ENCODE assay signal across 18 cellular contexts in the genomic region with DNA sequence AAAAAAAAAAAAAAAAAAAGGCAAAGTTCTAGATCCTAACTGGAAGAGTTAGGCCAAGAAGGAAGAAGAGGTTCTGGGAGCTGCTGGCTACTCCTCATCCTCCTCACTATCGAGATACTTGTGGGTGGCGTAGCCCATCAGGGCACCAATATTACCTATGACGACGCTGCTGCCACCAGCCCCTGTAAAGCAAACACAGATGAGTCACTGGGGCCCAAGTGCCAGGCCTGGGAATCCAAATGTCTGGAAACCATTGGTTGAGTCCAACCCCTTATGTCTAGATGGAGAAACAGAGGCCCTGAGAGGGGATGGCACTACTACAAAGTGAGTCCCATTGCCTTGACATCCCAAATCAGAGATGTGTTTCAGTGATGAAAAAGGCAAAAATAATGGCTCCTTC. TPM values are rescaled to one million over a fixed set of nuclear protein-coding genes. Genes with fewer than 3 reads are reported as not detected.
A peak's percentile ranks its signal among the peaks of the same experiment; 100 is the strongest.
DNase-seq lines count a peak whose midpoint lies in the region; ATAC-seq, FAIRE-seq and TF ChIP-seq lines count a peak whose summit lies in the region.
"Had no signal": no experiment of that assay in that cellular context is flagged by ENCODE, and none has a peak within 500 bp of the region (broad histone marks: within the 10 kb centered on the region; RNA-seq: fewer than 3 reads in every experiment).

No MANE protein-coding gene starts in this region.

- 24% methylated on average over 4 of the region's 4 CpGs for WGBS in HepG2 (ENCODE audit: low lambda C conversion rate)
- WGBS in right lobe of liver (ENCODE audit: insufficient coverage, low coverage, low lambda C conversion rate, missing lambda C conversion rate), result 84% methylated on average over 4 of the region's 4 CpGs
- WGBS in K562 (ENCODE audit: insufficient coverage, low coverage, missing lambda C conversion rate), result 59% methylated on average over 4 of the region's 4 CpGs

- peaks cover 16% of the 10 kb centered on the region for H3K4me1 Mint-ChIP-seq in endothelial cell (ENCODE audit: unreplicated experiment)

- TF ChIP-seq EP300 in HepG2 (IDR thresholded peaks at IDR 0.05; ENCODE audit: low read depth in 2 of 2, low read length in 2 of 2) (no peak), HepG2 (CRISPR knock-in tag; IDR thresholded peaks at IDR 0.05; ENCODE audit: borderline replicate concordance) (no peak), K562 (IDR thresholded peaks at IDR 0.05; ENCODE audit: low read length) (no peak)

- in situ Hi-C loops in HepG2 (cut with HindIII; ENCODE audit: extremely low pct_ligation_motif_present, low pct_unique_long_range_greater_than_20kb) (loop anchor here (5.0 kb wide), 1 partner anchor 56 kb away; no protein-coding TSS in a partner anchor), K562 (cut with MboI) (loop anchor here (5.0 kb wide), 1 partner anchor 564 kb away; no protein-coding TSS in a partner anchor), HAP-1 (cut with MboI; ENCODE audit: low sequenced_read_pairs) (no loop called here)

- ATAC-seq in HepG2, result no peak
- no peak for ATAC-seq in right lobe of liver
- ATAC-seq in HCT116, result no peak
- no peak for ATAC-seq in K562
- ATAC-seq: A549, GM23338 had no signal

- H3K9me2 ChIP-seq in HCT116 (ENCODE audit: insufficient read depth), result no peaks in the 10 kb centered on the region

- TF ChIP-seq POLR2A in HepG2 (IDR thresholded peaks at IDR 0.05; ENCODE audit: insufficient read depth in 1 of 2, low read depth in 2 of 2, low read length in 2 of 2) (no peak), right lobe of liver (IDR thresholded peaks at IDR 0.05) (no peak), HCT116 (IDR thresholded peaks at IDR 0.05; ENCODE audit: borderline replicate concordance, extremely low read depth, insufficient read depth, insufficient read length) (no peak), K562 (conservative IDR thresholded peaks at IDR 0.05) (no peak)

- CTCF ChIA-PET in HepG2 (lab: Yijun Ruan, JAX; ENCODE audit: low intra/inter-chr PET ratio, low total read pairs) (no interaction called here), HCT116 (lab: Charles Lee) (no interaction called here), K562 (lab: Yijun Ruan, JAX; ENCODE audit: low intra/inter-chr PET ratio) (interaction anchor here (1.1 to 8.3 kb wide), 2 partner anchors 58 to 274 kb away, joined by 3 to 157 read pairs; a partner anchor contains a TSS)

- H3K9me3 Mint-ChIP-seq in endothelial cell (ENCODE audit: unreplicated experiment), result no peaks in the 10 kb centered on the region
- H3K9me3 Mint-ChIP-seq: CD4-positive, CD25-positive, alpha-beta regulatory T cell; GM23338; HFFc6 had no signal

- FAIRE-seq in HepG2 (lab: Jason Lieb, UNC), result no peak
- FAIRE-seq in K562 (lab: Jason Lieb, UNC), result no peak
- FAIRE-seq: A549, GM12892 had no signal

- H3K9me1 ChIP-seq in K562 (ENCODE audit: control insufficient read depth, insufficient read depth, low read length), result no peaks in the 10 kb centered on the region

- H3K4me3 Mint-ChIP-seq in endothelial cell (ENCODE audit: unreplicated experiment), result no peak overlapping the region
- H3K4me3 Mint-ChIP-seq: GM23338, HFFc6 had no signal

- BruUV-seq in HepG2 (replicated peaks; lab: Mats Ljungman, UMichigan) (no TSS peak), HCT116 (replicated peaks; lab: Mats Ljungman, UMichigan) (no TSS peak), K562 (replicated peaks; lab: Mats Ljungman, UMichigan) (no TSS peak)

- RAD21 ChIA-PET in HCT116 (lab: Charles Lee; ENCODE audit: low non-redundant PET in 1 of 2, low total read pairs in 2 of 2, uncharacterized antibody in 2 of 2, unreplicated experiment in 2 of 2), result no interaction called here

- H3K4me1 ChIP-seq in HepG2 (ENCODE audit: insufficient read depth, low read length) (peaks cover 31% of the 10 kb centered on the region), right lobe of liver (peaks cover 0 to 9% (median 3%) of the 10 kb centered on the region in 4 donors), HCT116 (ENCODE audit: control insufficient read depth in 1 of 2, insufficient read depth in 2 of 2, low read length in 2 of 2) (peaks cover 22 to 53% of the 10 kb centered on the region in 2 experiments), K562 (replicated peaks in 1 of 2; ENCODE audit: control insufficient read depth in 2 of 2, insufficient read depth in 2 of 2, low read length in 2 of 2) (peaks cover 27% of the 10 kb centered on the region in 2 experiments), HAP-1 (peaks cover 3% of the 10 kb centered on the region)

- no peaks in the 10 kb centered on the region for H4K20me1 ChIP-seq in HepG2 (ENCODE audit: insufficient read depth, low read length)
- H4K20me1 ChIP-seq in HCT116 (ENCODE audit: insufficient read depth), result no peaks in the 10 kb centered on the region
- H4K20me1 ChIP-seq in K562 (replicated peaks; ENCODE audit: control insufficient read depth, insufficient read depth, low read length), result no peaks in the 10 kb centered on the region
- H4K20me1 ChIP-seq: BLaER1 had no signal

- H3K79me2 ChIP-seq in HepG2 (ENCODE audit: insufficient read depth, low read length) (no peaks in the 10 kb centered on the region), HCT116 (ENCODE audit: insufficient read depth, low read length) (no peaks in the 10 kb centered on the region), K562 (ENCODE audit: control insufficient read depth, insufficient read depth, low read length) (no peaks in the 10 kb centered on the region)

- TF ChIP-seq CTCF in HepG2 (CRISPR knock-in tag; IDR thresholded peaks at IDR 0.05) (no peak), right lobe of liver (IDR thresholded peaks at IDR 0.05) (no peak), HCT116 (IDR thresholded peaks at IDR 0.05 in 2 of 3, conservative IDR thresholded peaks at IDR 0.05 in 1 of 3; ENCODE audit: borderline replicate concordance in 1 of 3, insufficient read depth in 1 of 3, low read depth in 2 of 3, low read length in 2 of 3) (no peak), K562 (IDR thresholded peaks at IDR 0.05 in 2 of 3, conservative IDR thresholded peaks at IDR 0.05 in 1 of 3; ENCODE audit: insufficient read depth in 2 of 3, low read depth in 1 of 3, low read length in 3 of 3) (no peak), endothelial cell (IDR thresholded peaks at IDR 0.05; ENCODE audit: unreplicated experiment) (no peak)

- H3K36me3 ChIP-seq in HepG2 (replicated peaks in 1 of 2; ENCODE audit: control insufficient read depth in 1 of 2, insufficient read depth in 2 of 2, low read length in 2 of 2) (no peaks in the 10 kb centered on the region), right lobe of liver (no peaks in the 10 kb centered on the region), HCT116 (ENCODE audit: control insufficient read depth in 1 of 2, insufficient read depth in 2 of 2, low read length in 2 of 2) (no peaks in the 10 kb centered on the region), K562 (ENCODE audit: control insufficient read depth, insufficient read depth, low read length) (no peaks in the 10 kb centered on the region), HAP-1 (replicated peaks) (no peaks in the 10 kb centered on the region)
- H3K36me3 ChIP-seq: BLaER1 had no signal

- no peak overlapping the region for H3K4me2 ChIP-seq in HepG2 (ENCODE audit: low read depth, low read length)
- peak overlapping the region; percentile 67 for H3K4me2 ChIP-seq in HCT116 (ENCODE audit: low read length)
- peak overlapping the region; percentile 30 for H3K4me2 ChIP-seq in K562 (ENCODE audit: insufficient read depth, low read length)
- H3K4me2 ChIP-seq: A549, BLaER1, GM23338 had no signal

- intact Hi-C loops in HepG2 (cut with micrococcal nuclease; ENCODE audit: unreplicated experiment), result loop anchor here (10.0 kb wide), 1 partner anchor 271 kb away; a partner anchor contains a TSS
- intact Hi-C loops in right lobe of liver (cut with DNase I), result loop anchor here in 1 of 2 donors (10.0 kb wide), 1 partner anchor 111 kb away; no protein-coding TSS in a partner anchor
- intact Hi-C loops in HCT116 (cut with micrococcal nuclease), result no loop called here
- intact Hi-C loops in K562 (cut with micrococcal nuclease), result loop anchor here (5.0 to 10.0 kb wide), 2 partner anchors 166 to 621 kb away; a partner anchor contains a TSS

- H3K27me3 Mint-ChIP-seq in endothelial cell (ENCODE audit: unreplicated experiment), result peaks cover 8% of the 10 kb centered on the region

- H3K27me3 ChIP-seq in HepG2 (ENCODE audit: control insufficient read depth in 1 of 2, insufficient read depth in 2 of 2, low read length in 2 of 2), result peaks cover 1 to 3% of the 10 kb centered on the region in 2 experiments; a peak in 1 of 5 replicates
- H3K27me3 ChIP-seq in right lobe of liver, result no peaks in the 10 kb centered on the region
- H3K27me3 ChIP-seq in HCT116 (ENCODE audit: insufficient read depth, low read length), result no peaks in the 10 kb centered on the region
- no peaks in the 10 kb centered on the region for H3K27me3 ChIP-seq in K562 (ENCODE audit: control insufficient read depth in 2 of 2, insufficient read depth in 2 of 2, low read length in 2 of 2)
- H3K27me3 ChIP-seq in HAP-1 (ENCODE audit: low read depth), result no peaks in the 10 kb centered on the region
- H3K27me3 ChIP-seq: BLaER1 had no signal

- no peak overlapping the region for H3K27ac Mint-ChIP-seq in endothelial cell (ENCODE audit: unreplicated experiment)
- H3K27ac Mint-ChIP-seq: GM23338, HFFc6 had no signal

- H3K9ac ChIP-seq in HepG2 (ENCODE audit: insufficient read depth, low read depth, low read length) (no peak overlapping the region), HCT116 (ENCODE audit: low read length) (no peak overlapping the region), K562 (ENCODE audit: insufficient read depth in 1 of 2, low read depth in 2 of 2, low read length in 2 of 2) (peak overlapping the region in 1 of 2 experiments; percentile 2; a peak in 1 of 4 replicates)
- H3K9ac ChIP-seq: BLaER1 had no signal

- TF ChIP-seq RAD21 in HepG2 (CRISPR knock-in tag; IDR thresholded peaks at IDR 0.05), result no peak
- no peak for TF ChIP-seq RAD21 in HCT116 (IDR thresholded peaks at IDR 0.05; ENCODE audit: low read depth)
- no peak for TF ChIP-seq RAD21 in K562 (CRISPR knock-in tag; conservative IDR thresholded peaks at IDR 0.05 in 1 of 2, IDR thresholded peaks at IDR 0.05 in 1 of 2)

- POLR2A ChIA-PET in HepG2 (lab: Yijun Ruan, JAX), result no interaction called here
- POLR2A ChIA-PET in HCT116 (lab: Charles Lee), result interaction anchor here (0.6 kb wide), 1 partner anchor 370 kb away, joined by 3 read pairs; no protein-coding TSS in a partner anchor
- POLR2A ChIA-PET in K562 (lab: Yijun Ruan, JAX), result interaction anchor here (1.0 kb wide), 1 partner anchor 53 kb away, joined by 3 read pairs; no protein-coding TSS in a partner anchor

- H3K36me3 Mint-ChIP-seq in endothelial cell (ENCODE audit: low read depth, unreplicated experiment), result no peaks in the 10 kb centered on the region

- H3K4me3 ChIP-seq in HepG2 (replicated peaks in 1 of 3; ENCODE audit: insufficient read depth in 1 of 3, low read depth in 2 of 3, low read length in 3 of 3) (no peak overlapping the region), right lobe of liver (no peak overlapping the region), HCT116 (replicated peaks in 1 of 2; ENCODE audit: low read depth in 1 of 2, low read length in 2 of 2) (no peak overlapping the region), K562 (no peak overlapping the region), HAP-1 (no peak overlapping the region)
- H3K4me3 ChIP-seq: A549, BLaER1, GM23338 had no signal

- DNase-seq in HepG2 (ENCODE audit: low spot score) (no peak), right lobe of liver (no peak), HCT116 (ENCODE audit: low read depth, low spot score) (no peak), K562 (ENCODE audit: extremely low read depth in 1 of 4, low spot score in 3 of 4) (no peak), endothelial cell (ENCODE audit: low spot score) (no peak), HAP-1 (ENCODE audit: low spot score in 2 of 2) (no peak)
- DNase-seq: AML-193; Calu3; CD4-positive, CD25-positive, alpha-beta regulatory T cell; DMS 273 treated with DMSO at 0.1 percent for 48 hours; DMS79 treated with DMSO at 0.1 percent for 48 hours; H7; HFFc6 had no signal

- H2AFZ ChIP-seq in HepG2 (ENCODE audit: low read length), result no peak overlapping the region
- H2AFZ ChIP-seq in HCT116 (ENCODE audit: low read depth, low read length, poor library complexity, severe bottlenecking), result peak overlapping the region; percentile 79
- peak overlapping the region; percentile 64 for H2AFZ ChIP-seq in K562 (ENCODE audit: low read depth, low read length)
- H2AFZ ChIP-seq: GM23338 had no signal

- no peaks in the 10 kb centered on the region for H3K9me3 ChIP-seq in HepG2 (ENCODE audit: low read length)
- no peaks in the 10 kb centered on the region for H3K9me3 ChIP-seq in right lobe of liver
- no peaks in the 10 kb centered on the region for H3K9me3 ChIP-seq in HCT116 (ENCODE audit: control insufficient read depth in 1 of 2, insufficient read depth in 1 of 2, low read depth in 1 of 2, low read length in 2 of 2)
- H3K9me3 ChIP-seq in K562 (replicated peaks; ENCODE audit: control insufficient read depth, insufficient read depth, low read depth, low read length), result no peaks in the 10 kb centered on the region
- H3K9me3 ChIP-seq in HAP-1, result no peaks in the 10 kb centered on the region
- H3K9me3 ChIP-seq: A549, BLaER1 had no signal

- H3K27ac ChIP-seq in HepG2 (ENCODE audit: extremely low read length, insufficient read depth, low read length) (no peak overlapping the region), right lobe of liver (no peak overlapping the region), HCT116 (ENCODE audit: low read depth, low read length) (no peak overlapping the region), K562 (ENCODE audit: extremely low read depth, low read depth, low read length) (peak overlapping the region; percentile 22; the same call in 2 of the 3 replicates)
- H3K27ac ChIP-seq: A549 had no signal

RNA-seq across cellular contexts. Expression of a gene that starts 5.7 kb away (rescaled TPM):
- 6.1 and 13.2 TPM in 2 replicates for total RNA-seq in HepG2 (2016; rRNA removed; fragmentation: Illumina TruSeq; extraction: Trizol)
- total RNA-seq in HepG2 (2016; cell fraction: cytosol; rRNA removed; fragmentation: Illumina TruSeq; extraction: Trizol; ENCODE audit: low read depth), result 2.7 and 3.0 TPM in 2 replicates
- 7.4 and 12.7 TPM in 2 replicates for total RNA-seq in HepG2 (2016; cell fraction: insoluble cytoplasmic fraction; rRNA removed; fragmentation: Illumina TruSeq; extraction: Trizol)
- 3.2 and 3.3 TPM in 2 replicates for total RNA-seq in HepG2 (2016; cell fraction: membrane; rRNA removed; fragmentation: Illumina TruSeq; extraction: Trizol)
- total RNA-seq in HepG2 (2016; cell fraction: nucleus; rRNA removed; fragmentation: Illumina TruSeq; extraction: Trizol), result 8.4 and 10.6 TPM in 2 replicates
- 12.9 and 21.8 TPM in 2 replicates for polyA plus RNA-seq in HepG2 (2011; rRNA removed)
- 18.2 and 23.3 TPM in 2 replicates for polyA plus RNA-seq in HepG2 (2011; cell fraction: cytosol; rRNA removed)
- polyA plus RNA-seq in HepG2 (2011; cell fraction: nucleus; rRNA removed), result 6.3 and 11.3 TPM in 2 replicates
- 10.8 and 16.9 TPM in 2 replicates for polyA plus RNA-seq in HepG2 (2012)
- polyA plus RNA-seq in HepG2 (2016; cell fraction: cytosol; fragmentation: Illumina TruSeq; extraction: Trizol; ENCODE audit: low read depth), result 2.0 and 3.3 TPM in 2 replicates
- 5.6 and 6.9 TPM in 2 replicates for polyA plus RNA-seq in HepG2 (2016; cell fraction: insoluble cytoplasmic fraction; fragmentation: Illumina TruSeq; extraction: Trizol; ENCODE audit: low read depth)
- polyA plus RNA-seq in HepG2 (2016; cell fraction: membrane; fragmentation: Illumina TruSeq; extraction: Trizol; ENCODE audit: low read depth), result 3.2 and 3.9 TPM in 2 replicates
- 12.0 and 16.6 TPM in 2 replicates for polyA plus RNA-seq in HepG2 (2016; cell fraction: nucleus; fragmentation: Illumina TruSeq; extraction: Trizol; ENCODE audit: insufficient read depth, low read depth)
- 7.1 and 42.2 TPM in 2 replicates for polyA minus RNA-seq in HepG2 (2011; rRNA and poly(A)+ RNA removed; ENCODE audit: low replicate concordance)
- polyA minus RNA-seq in HepG2 (2011; cell fraction: cytosol; rRNA and poly(A)+ RNA removed), result 4.4 and 7.3 TPM in 2 replicates
- 1.3 and 1.4 TPM in 2 replicates for polyA minus RNA-seq in HepG2 (2011; cell fraction: nucleus; rRNA and poly(A)+ RNA removed)
- total RNA-seq in right lobe of liver, result 10 to 100 TPM in 5 of 6 experiments, 1 to 10 TPM in 1; 9.5 to 45.7 (median 33.2) TPM
- 14.8 TPM for total RNA-seq in HCT116 (2021; ENCODE audit: unreplicated experiment)
- 10.0 and 22.0 TPM in 2 replicates for polyA plus RNA-seq in HCT116 (2012)
- 0.67 TPM in 1 of 2 replicates, not detected in the other for total RNA-seq in K562 (2011; cell fraction: chromatin; rRNA removed; ENCODE audit: low replicate concordance)
- 2.6 and 3.8 TPM in 2 replicates for total RNA-seq in K562 (2011; cell fraction: nucleolus; rRNA removed)
- total RNA-seq in K562 (2011; cell fraction: nucleoplasm; rRNA removed), result 1.1 and 2.4 TPM in 2 replicates
- total RNA-seq in K562 (2014; rRNA removed), result 4.5 and 4.7 TPM in 2 replicates
- 0.99 and 1.0 TPM in 2 replicates for total RNA-seq in K562 (2014; rRNA removed; fragmentation: Illumina TruSeq; extraction: Trizol)
- 1.6 and 2.2 TPM in 2 replicates for total RNA-seq in K562 (2015; rRNA removed; fragmentation: Illumina TruSeq; extraction: Trizol)
- 3.8 and 5.0 TPM in 2 replicates for total RNA-seq in K562 (2021)
- 2.0 and 2.7 TPM in 2 replicates for polyA plus RNA-seq in K562 (2011; rRNA removed)
- 3.4 and 3.9 TPM in 2 replicates for polyA plus RNA-seq in K562 (2011; cell fraction: cytosol; rRNA removed)
- polyA plus RNA-seq in K562 (2011; cell fraction: nucleus; rRNA removed), result 0.55 and 1.0 TPM in 2 replicates
- 8.1 and 10.3 TPM in 2 replicates for polyA plus RNA-seq in K562 (2012)
- polyA plus RNA-seq in K562 (2014; fragmentation: Illumina TruSeq; extraction: Trizol), result 2.4 and 2.9 TPM in 2 replicates
- polyA plus RNA-seq in K562 (2014; fragmentation: Nextera tagmentation; extraction: Ambion mirVana), result under 1 TPM; 0.17 to 0.76 TPM
- polyA plus RNA-seq in K562 (2014; rRNA removed), result 4.0 and 4.4 TPM in 2 replicates
- polyA minus RNA-seq in K562 (2011; rRNA and poly(A)+ RNA removed), result 0.60 TPM in 1 of 2 replicates, not detected in the other
- 1.4 and 2.8 TPM in 2 replicates for polyA minus RNA-seq in K562 (2011; cell fraction: cytosol; rRNA and poly(A)+ RNA removed)
- polyA minus RNA-seq in K562 (2011; cell fraction: nucleus; rRNA and poly(A)+ RNA removed), result not detected in 2 replicates
- 9.7 TPM for total RNA-seq in endothelial cell (ENCODE audit: unreplicated experiment)

RNA-seq across cellular contexts. Expression of a gene that starts 31.3 kb away (rescaled TPM):
- total RNA-seq in HepG2 (2016; rRNA removed; fragmentation: Illumina TruSeq; extraction: Trizol), result not detected in 2 replicates
- not detected in 2 replicates for total RNA-seq in HepG2 (2016; cell fraction: cytosol; rRNA removed; fragmentation: Illumina TruSeq; extraction: Trizol; ENCODE audit: low read depth)
- total RNA-seq in HepG2 (2016; cell fraction: insoluble cytoplasmic fraction; rRNA removed; fragmentation: Illumina TruSeq; extraction: Trizol), result not detected in 2 replicates
- not detected in 2 replicates for total RNA-seq in HepG2 (2016; cell fraction: membrane; rRNA removed; fragmentation: Illumina TruSeq; extraction: Trizol)
- not detected in 2 replicates for total RNA-seq in HepG2 (2016; cell fraction: nucleus; rRNA removed; fragmentation: Illumina TruSeq; extraction: Trizol)
- 0.04 TPM in 1 of 2 replicates, not detected in the other for polyA plus RNA-seq in HepG2 (2011; rRNA removed)
- polyA plus RNA-seq in HepG2 (2011; cell fraction: cytosol; rRNA removed), result 0.01 and 0.04 TPM in 2 replicates
- 0.14 and 0.33 TPM in 2 replicates for polyA plus RNA-seq in HepG2 (2011; cell fraction: nucleus; rRNA removed)
- not detected in 2 replicates for polyA plus RNA-seq in HepG2 (2012)
- polyA plus RNA-seq in HepG2 (2016; cell fraction: cytosol; fragmentation: Illumina TruSeq; extraction: Trizol; ENCODE audit: low read depth), result not detected in 2 replicates
- not detected in 2 replicates for polyA plus RNA-seq in HepG2 (2016; cell fraction: insoluble cytoplasmic fraction; fragmentation: Illumina TruSeq; extraction: Trizol; ENCODE audit: low read depth)
- polyA plus RNA-seq in HepG2 (2016; cell fraction: membrane; fragmentation: Illumina TruSeq; extraction: Trizol; ENCODE audit: low read depth), result not detected in 2 replicates
- polyA plus RNA-seq in HepG2 (2016; cell fraction: nucleus; fragmentation: Illumina TruSeq; extraction: Trizol; ENCODE audit: insufficient read depth, low read depth), result not detected in 2 replicates
- 0.33 TPM in 1 of 2 replicates, not detected in the other for polyA minus RNA-seq in HepG2 (2011; rRNA and poly(A)+ RNA removed; ENCODE audit: low replicate concordance)
- not detected in 2 replicates for polyA minus RNA-seq in HepG2 (2011; cell fraction: cytosol; rRNA and poly(A)+ RNA removed)
- not detected in 2 replicates for polyA minus RNA-seq in HepG2 (2011; cell fraction: nucleus; rRNA and poly(A)+ RNA removed)
- total RNA-seq in right lobe of liver, result 1 to 10 TPM; 2.5 to 10.0 (median 6.3) TPM
- not detected for total RNA-seq in HCT116 (2021; ENCODE audit: unreplicated experiment)
- polyA plus RNA-seq in HCT116 (2012), result 0.04 TPM in 1 of 2 replicates, not detected in the other
- total RNA-seq in K562 (2011; cell fraction: chromatin; rRNA removed; ENCODE audit: low replicate concordance), result not detected in 2 replicates
- total RNA-seq in K562 (2011; cell fraction: nucleolus; rRNA removed), result not detected in 2 replicates
- total RNA-seq in K562 (2011; cell fraction: nucleoplasm; rRNA removed), result not detected in 2 replicates
- total RNA-seq in K562 (2014; rRNA removed), result not detected in 2 replicates
- not detected in 2 replicates for total RNA-seq in K562 (2014; rRNA removed; fragmentation: Illumina TruSeq; extraction: Trizol)
- not detected in 2 replicates for total RNA-seq in K562 (2015; rRNA removed; fragmentation: Illumina TruSeq; extraction: Trizol)
- 0.11 and 0.38 TPM in 2 replicates for total RNA-seq in K562 (2021)
- 0.04 TPM in 1 of 2 replicates, not detected in the other for polyA plus RNA-seq in K562 (2011; rRNA removed)
- 0.06 TPM in 1 of 2 replicates, not detected in the other for polyA plus RNA-seq in K562 (2011; cell fraction: cytosol; rRNA removed)
- 0.20 TPM in 1 of 2 replicates, not detected in the other for polyA plus RNA-seq in K562 (2011; cell fraction: nucleus; rRNA removed)
- polyA plus RNA-seq in K562 (2012), result not detected in 2 replicates
- polyA plus RNA-seq in K562 (2014; fragmentation: Illumina TruSeq; extraction: Trizol), result not detected in 2 replicates
- not detected for polyA plus RNA-seq in K562 (2014; fragmentation: Nextera tagmentation; extraction: Ambion mirVana)
- polyA plus RNA-seq in K562 (2014; rRNA removed), result not detected in 2 replicates
- not detected in 2 replicates for polyA minus RNA-seq in K562 (2011; rRNA and poly(A)+ RNA removed)
- not detected in 2 replicates for polyA minus RNA-seq in K562 (2011; cell fraction: cytosol; rRNA and poly(A)+ RNA removed)
- not detected in 2 replicates for polyA minus RNA-seq in K562 (2011; cell fraction: nucleus; rRNA and poly(A)+ RNA removed)
- total RNA-seq in endothelial cell (ENCODE audit: unreplicated experiment), result 0.46 TPM
- total RNA-seq: Calu3, HFFc6, HT1080 had no signal
- polyA plus RNA-seq: A549 had no signal

RNA-seq across cellular contexts. Expression of a gene that starts 59.5 kb away (rescaled TPM):
- total RNA-seq in HepG2 (2016; rRNA removed; fragmentation: Illumina TruSeq; extraction: Trizol), result 15.7 and 18.8 TPM in 2 replicates
- 4.5 and 5.0 TPM in 2 replicates for total RNA-seq in HepG2 (2016; cell fraction: cytosol; rRNA removed; fragmentation: Illumina TruSeq; extraction: Trizol; ENCODE audit: low read depth)
- 15.9 and 19.6 TPM in 2 replicates for total RNA-seq in HepG2 (2016; cell fraction: insoluble cytoplasmic fraction; rRNA removed; fragmentation: Illumina TruSeq; extraction: Trizol)
- 11.5 and 13.7 TPM in 2 replicates for total RNA-seq in HepG2 (2016; cell fraction: membrane; rRNA removed; fragmentation: Illumina TruSeq; extraction: Trizol)
- total RNA-seq in HepG2 (2016; cell fraction: nucleus; rRNA removed; fragmentation: Illumina TruSeq; extraction: Trizol), result 9.9 and 11.7 TPM in 2 replicates
- 4.2 and 4.6 TPM in 2 replicates for polyA plus RNA-seq in HepG2 (2011; rRNA removed)
- polyA plus RNA-seq in HepG2 (2011; cell fraction: cytosol; rRNA removed), result 2.1 and 3.9 TPM in 2 replicates
- polyA plus RNA-seq in HepG2 (2011; cell fraction: nucleus; rRNA removed), result 4.1 and 5.8 TPM in 2 replicates
- polyA plus RNA-seq in HepG2 (2012), result 4.9 and 5.9 TPM in 2 replicates
- 1.9 and 2.3 TPM in 2 replicates for polyA plus RNA-seq in HepG2 (2016; cell fraction: cytosol; fragmentation: Illumina TruSeq; extraction: Trizol; ENCODE audit: low read depth)
- polyA plus RNA-seq in HepG2 (2016; cell fraction: insoluble cytoplasmic fraction; fragmentation: Illumina TruSeq; extraction: Trizol; ENCODE audit: low read depth), result 11.7 and 12.5 TPM in 2 replicates
- 2.9 and 4.4 TPM in 2 replicates for polyA plus RNA-seq in HepG2 (2016; cell fraction: membrane; fragmentation: Illumina TruSeq; extraction: Trizol; ENCODE audit: low read depth)
- 14.7 and 19.0 TPM in 2 replicates for polyA plus RNA-seq in HepG2 (2016; cell fraction: nucleus; fragmentation: Illumina TruSeq; extraction: Trizol; ENCODE audit: insufficient read depth, low read depth)
- polyA minus RNA-seq in HepG2 (2011; rRNA and poly(A)+ RNA removed; ENCODE audit: low replicate concordance), result 4.4 and 5.1 TPM in 2 replicates
- polyA minus RNA-seq in HepG2 (2011; cell fraction: cytosol; rRNA and poly(A)+ RNA removed), result 5.9 and 8.0 TPM in 2 replicates
- 10.9 and 18.0 TPM in 2 replicates for polyA minus RNA-seq in HepG2 (2011; cell fraction: nucleus; rRNA and poly(A)+ RNA removed)
- total RNA-seq in right lobe of liver, result 1 to 10 TPM; 3.5 to 7.4 (median 4.9) TPM
- total RNA-seq in HCT116 (2021; ENCODE audit: unreplicated experiment), result 9.6 TPM
- 3.3 and 4.5 TPM in 2 replicates for polyA plus RNA-seq in HCT116 (2012)
- 12.3 and 13.2 TPM in 2 replicates for total RNA-seq in K562 (2011; cell fraction: chromatin; rRNA removed; ENCODE audit: low replicate concordance)
- 6.0 and 6.4 TPM in 2 replicates for total RNA-seq in K562 (2011; cell fraction: nucleolus; rRNA removed)
- total RNA-seq in K562 (2011; cell fraction: nucleoplasm; rRNA removed), result 10.6 and 13.1 TPM in 2 replicates
- total RNA-seq in K562 (2014; rRNA removed), result 14.3 and 14.6 TPM in 2 replicates
- 13.0 and 16.4 TPM in 2 replicates for total RNA-seq in K562 (2014; rRNA removed; fragmentation: Illumina TruSeq; extraction: Trizol)
- 11.9 and 13.1 TPM in 2 replicates for total RNA-seq in K562 (2015; rRNA removed; fragmentation: Illumina TruSeq; extraction: Trizol)
- total RNA-seq in K562 (2021), result 10.8 and 12.4 TPM in 2 replicates
- 9.7 and 11.0 TPM in 2 replicates for polyA plus RNA-seq in K562 (2011; rRNA removed)
- 2.8 and 5.7 TPM in 2 replicates for polyA plus RNA-seq in K562 (2011; cell fraction: cytosol; rRNA removed)
- polyA plus RNA-seq in K562 (2011; cell fraction: nucleus; rRNA removed), result 8.8 and 11.1 TPM in 2 replicates
- polyA plus RNA-seq in K562 (2012), result 7.7 and 8.6 TPM in 2 replicates
- 7.8 and 11.3 TPM in 2 replicates for polyA plus RNA-seq in K562 (2014; fragmentation: Illumina TruSeq; extraction: Trizol)
- polyA plus RNA-seq in K562 (2014; fragmentation: Nextera tagmentation; extraction: Ambion mirVana), result 10 to 100 TPM in 1 of 2 experiments, 1 to 10 TPM in 1; 9.5 to 14.6 TPM
- polyA plus RNA-seq in K562 (2014; rRNA removed), result 11.4 and 13.6 TPM in 2 replicates
- polyA minus RNA-seq in K562 (2011; rRNA and poly(A)+ RNA removed), result 14.6 and 19.8 TPM in 2 replicates
- polyA minus RNA-seq in K562 (2011; cell fraction: cytosol; rRNA and poly(A)+ RNA removed), result 2.8 and 12.1 TPM in 2 replicates
- 5.1 and 11.2 TPM in 2 replicates for polyA minus RNA-seq in K562 (2011; cell fraction: nucleus; rRNA and poly(A)+ RNA removed)
- total RNA-seq in endothelial cell (ENCODE audit: unreplicated experiment), result 5.3 TPM
